In genomic region chrX:40097492-40098263, GRCh38 we compare ENCODE assay signal across 8 cellular contexts. TPM values are rescaled to one million over a fixed set of nuclear protein-coding genes. Genes with fewer than 3 reads are reported as not detected.
DNase-seq lines count a peak whose midpoint lies in the region; ATAC-seq and TF ChIP-seq lines count a peak whose summit lies in the region.

Gene BCOR (minus strand): TSS chrX:40097958. CDS start chrX:40077929, 20,029 bp downstream.

- no peaks in the 10 kb centered on the region for H3K36me3 ChIP-seq in neutrophil
- no peaks in the 10 kb centered on the region for H3K36me3 ChIP-seq in thyroid gland

- DNase-seq in GM03348 (ENCODE audit: low spot score) (peak; percentile 82), RKO (ENCODE audit: low spot score) (peak; percentile 69), fibroblast of villous mesenchyme (ENCODE audit: low read depth) (peak; percentile 73), thyroid gland (peak; percentile 72 to 78)
- peak; percentile 65 for DNase-seq in activated effector memory CD4-positive, alpha-beta T cell treated with Interleukin-2 at 50 U/mL for 16 hours

- peak; percentile 67 to 78 for TF ChIP-seq POLR2A in thyroid gland (IDR thresholded peaks at IDR 0.05)

- H3K9me3 ChIP-seq in neutrophil (no peaks in the 10 kb centered on the region), thyroid gland (no peaks in the 10 kb centered on the region)

- no CpG with 5 or more reads among the region's 100 CpGs for WGBS in thyroid gland, 2 donors

- H3K27ac ChIP-seq in neutrophil (peak within 1 kb of the TSS; percentile 74), thyroid gland (peak within 1 kb of the TSS; percentile 67 to 80 (median 75))

- H3K4me3 ChIP-seq in fibroblast of villous mesenchyme (ENCODE audit: low read depth, low read length) (peak within 1 kb of the TSS; percentile 67), neutrophil (ENCODE audit: low read depth in 1 of 2, low read length in 1 of 2) (peak within 1 kb of the TSS; percentile 66 to 73), thyroid gland (replicated peaks in 1 of 3) (peak within 1 kb of the TSS in 2 of 3 donors; percentile 39 to 54)

- TF ChIP-seq CTCF in fibroblast of villous mesenchyme (IDR thresholded peaks at IDR 0.05; ENCODE audit: insufficient read depth, low read depth, low read length) (no peak), neutrophil (IDR thresholded peaks at IDR 0.05) (no peak), thyroid gland (IDR thresholded peaks at IDR 0.05) (no peak)

- intact Hi-C loops in thyroid gland (cut with DNase I) = loop anchor here (5.0 kb wide), 1 partner anchor 50 kb away; no protein-coding TSS in a partner anchor

- peaks cover 38 to 39% of the 10 kb centered on the region in 2 experiments for H3K4me1 ChIP-seq in neutrophil (ENCODE audit: control insufficient read depth in 1 of 2, insufficient read depth in 1 of 2, low read depth in 1 of 2, low read length in 1 of 2)
- H3K4me1 ChIP-seq in thyroid gland = peaks cover 8 to 19% of the 10 kb centered on the region in 2 donors

- peaks cover 9% of the 10 kb centered on the region for H3K27me3 ChIP-seq in neutrophil
- H3K27me3 ChIP-seq in thyroid gland = peaks cover 6% of the 10 kb centered on the region

- peak; percentile 12 for ATAC-seq in HG03439 (IDR thresholded peaks at IDR 0.05; ENCODE audit: unreplicated experiment)
- no peak for ATAC-seq in GM21360 (IDR thresholded peaks at IDR 0.05; ENCODE audit: unreplicated experiment)

RNA-seq across cellular contexts. Expression of gene BCOR, which starts in this region (rescaled TPM):
- total RNA-seq in fibroblast of villous mesenchyme (23.8 and 24.2 TPM in 2 replicates), thyroid gland (10 to 100 TPM; 30.9 to 67.4 (median 42.4) TPM)
